8 cellular contexts compared by ENCODE assay signal in genomic region chr9:134455951-134456739, GRCh38.
DNase-seq lines count a peak whose midpoint lies in the region; ATAC-seq lines count a peak whose summit lies in the region.

No MANE protein-coding gene starts in this region.

- H3K4me3 Mint-ChIP-seq in activated T-helper 1 cell treated with anti-CD3 and anti-CD28 coated beads, Interleukin-12 subunit alpha, Interleukin-12 subunit beta, Interleukin-2, Interleukin-4 antibody, amounts not matched to agents 30 ng/mL and 10 ng/mL and 1 ng/mL, durations not matched to agents 14 hours and 24 hours and 36 hours: peak overlapping the region; percentile 77

- no peaks in the 10 kb centered on the region for H3K9me3 Mint-ChIP-seq in activated T-helper 1 cell treated with anti-CD3 and anti-CD28 coated beads, Interleukin-12 subunit alpha, Interleukin-12 subunit beta, Interleukin-2, Interleukin-4 antibody, amounts not matched to agents 30 ng/mL and 10 ng/mL and 1 ng/mL, durations not matched to agents 14 hours and 24 hours and 36 hours

- H3K4me1 Mint-ChIP-seq in activated T-helper 1 cell treated with anti-CD3 and anti-CD28 coated beads, Interleukin-12 subunit alpha, Interleukin-12 subunit beta, Interleukin-2, Interleukin-4 antibody, amounts not matched to agents 30 ng/mL and 10 ng/mL and 1 ng/mL, durations not matched to agents 14 hours and 24 hours and 36 hours (ENCODE audit: low read depth): peaks cover 6% of the 10 kb centered on the region

- DNase-seq in COLO829 (ENCODE audit: low spot score): peak; percentile 29
- DNase-seq in NOMO-1 treated with dmso at 0.1 percent for 144 hours (lab: John Stamatoyannopoulos, UW; ENCODE audit: unreplicated experiment): peak; percentile 12
- peak; percentile 57 for DNase-seq in activated T-helper 1 cell treated with anti-CD3 and anti-CD28 coated beads, Interleukin-12 subunit alpha, Interleukin-12 subunit beta, Interleukin-2, Interleukin-4 antibody, amounts not matched to agents 30 ng/mL and 10 ng/mL and 1 ng/mL, durations not matched to agents 14 hours and 24 hours and 36 hours (ENCODE audit: low spot score)
- peak; percentile 99 for DNase-seq in fibroblast of gingiva (ENCODE audit: low read depth)
- peak; percentile 33 for DNase-seq in occipital lobe (lab: John Stamatoyannopoulos, UW)
- peak in 14 of 49 donors; percentile 11 to 69 (median 38) for DNase-seq in substantia nigra (lab: John Stamatoyannopoulos, UW)
- DNase-seq in NCI-H510A treated with DMSO at 0.1 percent for 48 hours (lab: John Stamatoyannopoulos, UW): no peak

- intact Hi-C loops in activated T-helper 1 cell treated with anti-CD3 and anti-CD28 coated beads, Interleukin-12 subunit alpha, Interleukin-12 subunit beta, Interleukin-2, Interleukin-4 antibody, amounts not matched to agents 30 ng/mL and 10 ng/mL and 1 ng/mL, durations not matched to agents 14 hours and 24 hours and 36 hours (cut with micrococcal nuclease): loop anchor here (1.0 kb wide), 1 partner anchor 13 kb away; no protein-coding TSS in a partner anchor

- H3K36me3 Mint-ChIP-seq in activated T-helper 1 cell treated with anti-CD3 and anti-CD28 coated beads, Interleukin-12 subunit alpha, Interleukin-12 subunit beta, Interleukin-2, Interleukin-4 antibody, amounts not matched to agents 30 ng/mL and 10 ng/mL and 1 ng/mL, durations not matched to agents 14 hours and 24 hours and 36 hours (ENCODE audit: low read depth): no peaks in the 10 kb centered on the region

- no peaks in the 10 kb centered on the region for H3K27me3 Mint-ChIP-seq in activated T-helper 1 cell treated with anti-CD3 and anti-CD28 coated beads, Interleukin-12 subunit alpha, Interleukin-12 subunit beta, Interleukin-2, Interleukin-4 antibody, amounts not matched to agents 30 ng/mL and 10 ng/mL and 1 ng/mL, durations not matched to agents 14 hours and 24 hours and 36 hours (ENCODE audit: insufficient read depth)

- peak overlapping the region; percentile 26 for H3K27ac ChIP-seq in substantia nigra (ENCODE audit: low read depth, low read length, poor library complexity, severe bottlenecking)

- no peak for ATAC-seq in GM18861 (IDR thresholded peaks at IDR 0.05; ENCODE audit: unreplicated experiment)

- H3K27ac Mint-ChIP-seq in activated T-helper 1 cell treated with anti-CD3 and anti-CD28 coated beads, Interleukin-12 subunit alpha, Interleukin-12 subunit beta, Interleukin-2, Interleukin-4 antibody, amounts not matched to agents 30 ng/mL and 10 ng/mL and 1 ng/mL, durations not matched to agents 14 hours and 24 hours and 36 hours: peak overlapping the region; percentile 84
